Comparison of ENCODE assay signal across 1 cellular context in genomic region chr11:107014871-107015270, GRCh38.
TF ChIP-seq lines count a peak whose summit lies in the region.

No MANE protein-coding gene starts in this region.

TF ChIP-seq in neural cell, 6 proteins besides CTCF, POLR2A, EP300 and RAD21:
- TF ChIP-seq MXI1 (conservative IDR thresholded peaks at IDR 0.05; ENCODE audit: poor library complexity, severe bottlenecking), result no peak
- TF ChIP-seq EZH2 (IDR thresholded peaks at IDR 0.05; ENCODE audit: borderline replicate concordance, insufficient read depth, low read length, poor library complexity, severe bottlenecking), result no peak
- no peak for TF ChIP-seq SMC3 (conservative IDR thresholded peaks at IDR 0.05; ENCODE audit: poor library complexity)
- no peak for TF ChIP-seq POLR2AphosphoS5 (IDR thresholded peaks at IDR 0.05)
- TF ChIP-seq TAF1 (IDR thresholded peaks at IDR 0.05; ENCODE audit: low read depth), result no peak
- TF ChIP-seq, protein P1, sequence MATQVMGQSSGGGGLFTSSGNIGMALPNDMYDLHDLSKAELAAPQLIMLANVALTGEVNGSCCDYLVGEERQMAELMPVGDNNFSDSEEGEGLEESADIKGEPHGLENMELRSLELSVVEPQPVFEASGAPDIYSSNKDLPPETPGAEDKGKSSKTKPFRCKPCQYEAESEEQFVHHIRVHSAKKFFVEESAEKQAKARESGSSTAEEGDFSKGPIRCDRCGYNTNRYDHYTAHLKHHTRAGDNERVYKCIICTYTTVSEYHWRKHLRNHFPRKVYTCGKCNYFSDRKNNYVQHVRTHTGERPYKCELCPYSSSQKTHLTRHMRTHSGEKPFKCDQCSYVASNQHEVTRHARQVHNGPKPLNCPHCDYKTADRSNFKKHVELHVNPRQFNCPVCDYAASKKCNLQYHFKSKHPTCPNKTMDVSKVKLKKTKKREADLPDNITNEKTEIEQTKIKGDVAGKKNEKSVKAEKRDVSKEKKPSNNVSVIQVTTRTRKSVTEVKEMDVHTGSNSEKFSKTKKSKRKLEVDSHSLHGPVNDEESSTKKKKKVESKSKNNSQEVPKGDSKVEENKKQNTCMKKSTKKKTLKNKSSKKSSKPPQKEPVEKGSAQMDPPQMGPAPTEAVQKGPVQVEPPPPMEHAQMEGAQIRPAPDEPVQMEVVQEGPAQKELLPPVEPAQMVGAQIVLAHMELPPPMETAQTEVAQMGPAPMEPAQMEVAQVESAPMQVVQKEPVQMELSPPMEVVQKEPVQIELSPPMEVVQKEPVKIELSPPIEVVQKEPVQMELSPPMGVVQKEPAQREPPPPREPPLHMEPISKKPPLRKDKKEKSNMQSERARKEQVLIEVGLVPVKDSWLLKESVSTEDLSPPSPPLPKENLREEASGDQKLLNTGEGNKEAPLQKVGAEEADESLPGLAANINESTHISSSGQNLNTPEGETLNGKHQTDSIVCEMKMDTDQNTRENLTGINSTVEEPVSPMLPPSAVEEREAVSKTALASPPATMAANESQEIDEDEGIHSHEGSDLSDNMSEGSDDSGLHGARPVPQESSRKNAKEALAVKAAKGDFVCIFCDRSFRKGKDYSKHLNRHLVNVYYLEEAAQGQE (IDR thresholded peaks at IDR 0.05; ENCODE audit: borderline replicate concordance), result no peak
